1 cellular context compared by ENCODE assay signal in genomic region chr5:128083033-128083810, GRCh38.
TF ChIP-seq lines count a peak whose summit lies in the region.

Gene SLC12A2 (plus strand): TSS chr5:128083766. CDS start chr5:128083955, 189 bp downstream.

TF ChIP-seq in HEK293, 187 proteins besides CTCF, POLR2A, EP300 and RAD21 (continued from another document and continues in another):
- TF ChIP-seq OSR2 (tag by site-specific recombination; IDR thresholded peaks at IDR 0.05) (peak; percentile 95), ZNF148 (tag by site-specific recombination; IDR thresholded peaks at IDR 0.05; ENCODE audit: borderline replicate concordance) (no peak), ZNF335 (tag by site-specific recombination; conservative IDR thresholded peaks at IDR 0.05) (peak; percentile 94), ZNF555 (tag by site-specific recombination; conservative IDR thresholded peaks at IDR 0.05) (no peak), REPIN1 (tag by site-specific recombination; IDR thresholded peaks at IDR 0.05; ENCODE audit: low read depth) (peak; percentile 18; the same call in 1 of the 2 replicates), ZNF362 (tag by site-specific recombination; IDR thresholded peaks at IDR 0.05) (peak; percentile 100), KLF16 (tag by site-specific recombination; IDR thresholded peaks at IDR 0.05) (peak; percentile 91), ZFP37 (tag by site-specific recombination; IDR thresholded peaks at IDR 0.05) (peak; percentile 62; the same call in 1 of the 2 replicates), ZNF629 (tag by site-specific recombination; IDR thresholded peaks at IDR 0.05) (peak; percentile 64; the same call in 1 of the 2 replicates), ZBTB7A (tag by site-specific recombination; IDR thresholded peaks at IDR 0.05; ENCODE audit: low read depth) (peak; percentile 72; the same call in 1 of the 2 replicates), ZNF394 (tag by site-specific recombination; IDR thresholded peaks at IDR 0.05; ENCODE audit: borderline replicate concordance) (peak; percentile 74), GFI1B (tag by site-specific recombination; IDR thresholded peaks at IDR 0.05) (no peak), ZFHX2 (tag by site-specific recombination; conservative IDR thresholded peaks at IDR 0.05) (peak; percentile 97), ZNF112 (tag by site-specific recombination; IDR thresholded peaks at IDR 0.05) (no peak), PBX3 (CRISPR knock-in tag; IDR thresholded peaks at IDR 0.05) (0 out of 2 replicates have a peak, but pooled peaks have one; percentile 44), ZNF48 (tag by site-specific recombination; IDR thresholded peaks at IDR 0.05) (no peak), INSM2 (tag by site-specific recombination; IDR thresholded peaks at IDR 0.05) (no peak; the same call in 1 of the 2 replicates), ZNF549 (tag by site-specific recombination; IDR thresholded peaks at IDR 0.05) (no peak), OVOL3 (tag by site-specific recombination; IDR thresholded peaks at IDR 0.05) (no peak), ZNF677 (tag by site-specific recombination; IDR thresholded peaks at IDR 0.05) (no peak), TRIM28 (IDR thresholded peaks at IDR 0.05; ENCODE audit: borderline replicate concordance, low read length) (no peak), ZNF654 (tag by site-specific recombination; IDR thresholded peaks at IDR 0.05; ENCODE audit: low read depth) (no peak), ZSCAN23 (tag by site-specific recombination; IDR thresholded peaks at IDR 0.05) (peak; percentile 47; the same call in 1 of the 2 replicates), ZNF211 (tag by site-specific recombination; IDR thresholded peaks at IDR 0.05; ENCODE audit: low read depth) (no peak), ZNF280C (tag by site-specific recombination; IDR thresholded peaks at IDR 0.05) (no peak), ZNF449 (tag by site-specific recombination; IDR thresholded peaks at IDR 0.05) (peak; percentile 46), ZSCAN18 (tag by site-specific recombination; IDR thresholded peaks at IDR 0.05) (no peak), FEZF1 (tag by site-specific recombination; IDR thresholded peaks at IDR 0.05) (peak; percentile 72), ZNF280D (tag by site-specific recombination; IDR thresholded peaks at IDR 0.05) (0 out of 2 replicates have a peak, but pooled peaks have one; percentile 14), ZNF529 (tag by site-specific recombination; IDR thresholded peaks at IDR 0.05; ENCODE audit: insufficient replicate concordance) (no peak), IKZF3 (tag by site-specific recombination; IDR thresholded peaks at IDR 0.05) (no peak), ZNF776 (tag by site-specific recombination; IDR thresholded peaks at IDR 0.05; ENCODE audit: borderline replicate concordance) (no peak), ZNF830 (tag by site-specific recombination; IDR thresholded peaks at IDR 0.05; ENCODE audit: low read depth) (no peak), ZSCAN4 (tag by site-specific recombination; IDR thresholded peaks at IDR 0.05) (no peak), ZNF585B (tag by site-specific recombination; IDR thresholded peaks at IDR 0.05) (0 out of 2 replicates have a peak, but pooled peaks have one; percentile 6), PRDM6 (tag by site-specific recombination; IDR thresholded peaks at IDR 0.05) (no peak), BCL6B (tag by site-specific recombination; IDR thresholded peaks at IDR 0.05) (no peak), ZNF707 (tag by site-specific recombination; IDR thresholded peaks at IDR 0.05) (no peak), ZNF366 (tag by site-specific recombination; conservative IDR thresholded peaks at IDR 0.05) (no peak), KLF1 (tag by site-specific recombination; IDR thresholded peaks at IDR 0.05) (0 out of 2 replicates have a peak, but pooled peaks have one; percentile 47), ZNF37A (tag by site-specific recombination; IDR thresholded peaks at IDR 0.05) (no peak), ZNF354C (tag by site-specific recombination; IDR thresholded peaks at IDR 0.05; ENCODE audit: borderline replicate concordance, low read depth) (no peak)
